Comparison of ENCODE assay signal across 33 cellular contexts in genomic region chr20:607476-607875, GRCh38. TPM values are rescaled to one million over a fixed set of nuclear protein-coding genes. Genes with fewer than 3 reads are reported as not detected.
"Had no signal": no experiment of that assay in that cellular context is flagged by ENCODE, and none has a peak within 500 bp of the region (broad histone marks: within the 10 kb centered on the region; RNA-seq: fewer than 3 reads in every experiment).

No MANE protein-coding gene starts in this region.

- H3K27ac ChIP-seq: brain microvascular endothelial cell, esophagus squamous epithelium, neutrophil, parathyroid adenoma, right lobe of liver, skin epidermis, vagina had no signal

- H3K4me1 Mint-ChIP-seq: activated T-helper 17 cell treated with anti-CD3 and anti-CD28 coated beads, Interleukin-2, amount 50 U/mL, for 72 hours had no signal

- H3K36me3 ChIP-seq: brain microvascular endothelial cell, esophagus squamous epithelium, neutrophil, right lobe of liver, vagina had no signal

- H3K4me3 ChIP-seq: esophagus squamous epithelium, lung, right lobe of liver, skin epidermis, vagina had no signal

- H3K36me3 Mint-ChIP-seq: immature natural killer cell, natural killer cell, type B pancreatic cell had no signal

- H3K4me3 Mint-ChIP-seq: activated CD4-positive, alpha-beta memory T cell treated with anti-CD3 and anti-CD28 coated beads, Interleukin-2, amount 10 ng/mL, durations not matched to agents 7 days and 5 days; activated CD4-positive, alpha-beta T cell treated with anti-CD3 and anti-CD28 coated beads, Interleukin-2, amount 10 ng/mL, durations not matched to agents 7 days and 5 days; activated T-cell treated with anti-CD3 and anti-CD28 coated beads, Interleukin-2, amount 50 U/mL, for 4 hours; activated T-helper 17 cell treated with anti-CD3 and anti-CD28 coated beads, Interleukin-2, amount 50 U/mL, for 72 hours; central memory CD8-positive, alpha-beta T cell; dendritic cell treated with granulocyte-macrophage colony-stimulating factor and Interleukin-4, amounts not matched to agents 40 ng/mL and 50 ng/mL, for 4 days; immature natural killer cell; natural killer cell; stimulated activated naive CD8-positive, alpha-beta T cell treated with anti-CD3 and anti-CD28 coated beads, Interleukin-15, Interleukin-2, amounts not matched to agents 100 ng/mL and 50 ng/mL, for 24 hours; T-helper 1 cell treated with Interleukin-12 subunit alpha and Interleukin-12 subunit beta and Interleukin-4 antibody, amounts not matched to agents 30 μg/mL and 1 μg/mL, for 36 hours; type B pancreatic cell had no signal

- H3K9me3 Mint-ChIP-seq: activated CD4-positive, alpha-beta memory T cell treated with anti-CD3 and anti-CD28 coated beads, Interleukin-2, amount 10 ng/mL, durations not matched to agents 7 days and 5 days; activated CD4-positive, alpha-beta T cell treated with anti-CD3 and anti-CD28 coated beads, Interleukin-2, amount 10 ng/mL, durations not matched to agents 7 days and 5 days; activated T-cell treated with anti-CD3 and anti-CD28 coated beads, Interleukin-2, amount 50 U/mL, for 4 hours; activated T-helper 17 cell treated with anti-CD3 and anti-CD28 coated beads, Interleukin-2, amount 50 U/mL, for 72 hours; central memory CD8-positive, alpha-beta T cell; dendritic cell treated with granulocyte-macrophage colony-stimulating factor and Interleukin-4, amounts not matched to agents 40 ng/mL and 50 ng/mL, for 4 days; natural killer cell; stimulated activated naive CD8-positive, alpha-beta T cell treated with anti-CD3 and anti-CD28 coated beads, Interleukin-15, Interleukin-2, amounts not matched to agents 100 ng/mL and 50 ng/mL, for 24 hours; T-helper 1 cell treated with Interleukin-12 subunit alpha and Interleukin-12 subunit beta and Interleukin-4 antibody, amounts not matched to agents 30 μg/mL and 1 μg/mL, for 36 hours; type B pancreatic cell had no signal

- H3K9me3 ChIP-seq: esophagus squamous epithelium, neutrophil, right lobe of liver, vagina had no signal

- H3K27ac Mint-ChIP-seq: activated CD4-positive, alpha-beta memory T cell treated with anti-CD3 and anti-CD28 coated beads, Interleukin-2, amount 10 ng/mL, durations not matched to agents 7 days and 5 days; activated CD4-positive, alpha-beta T cell treated with anti-CD3 and anti-CD28 coated beads, Interleukin-2, amount 10 ng/mL, durations not matched to agents 7 days and 5 days; activated T-helper 17 cell treated with anti-CD3 and anti-CD28 coated beads, Interleukin-2, amount 50 U/mL, for 72 hours; dendritic cell treated with granulocyte-macrophage colony-stimulating factor and Interleukin-4, amounts not matched to agents 40 ng/mL and 50 ng/mL, for 4 days; immature natural killer cell; natural killer cell; stimulated activated naive CD8-positive, alpha-beta T cell treated with anti-CD3 and anti-CD28 coated beads, Interleukin-15, Interleukin-2, amounts not matched to agents 100 ng/mL and 50 ng/mL, for 24 hours; T-helper 1 cell treated with Interleukin-12 subunit alpha and Interleukin-12 subunit beta and Interleukin-4 antibody, amounts not matched to agents 30 μg/mL and 1 μg/mL, for 36 hours; type B pancreatic cell had no signal

- ATAC-seq: activated T-cell treated with anti-CD3 and anti-CD28 coated beads, Interleukin-2, amount 50 U/mL, for 4 hours; activated T-helper 17 cell treated with anti-CD3 and anti-CD28 coated beads, Interleukin-2, amount 50 U/mL, for 72 hours; natural killer cell; right lobe of liver had no signal

- DNase-seq: activated CD4-positive, alpha-beta memory T cell treated with anti-CD3 and anti-CD28 coated beads, Interleukin-2, amount 10 ng/mL, durations not matched to agents 7 days and 5 days; activated CD4-positive, alpha-beta T cell treated with anti-CD3 and anti-CD28 coated beads for 1 hour; activated CD4-positive, alpha-beta T cell treated with anti-CD3 and anti-CD28 coated beads, Interleukin-2, amount 10 ng/mL, durations not matched to agents 7 days and 5 days; activated gamma-delta T cell treated with Interleukin-2 at 50 U/mL for 16 hours; activated naive CD4-positive, alpha-beta T cell treated with anti-CD3 and anti-CD28 coated beads, Interleukin-2, amount 50 U/mL, for 16 hours; activated T-cell treated with anti-CD3 and anti-CD28 coated beads, Interleukin-2, amount 50 U/mL, for 4 hours; amniotic stem cell; brain microvascular endothelial cell; esophagus squamous epithelium; foreskin melanocyte; hypothalamus; immature natural killer cell; kidney; mesendoderm; natural killer cell; stimulated activated CD4-positive, alpha-beta T cell treated with anti-CD3 and anti-CD28 coated beads, Interleukin-12 subunit alpha, Interleukin-12 subunit beta, amount 100 ng/mL, for 4 hours; stimulated activated CD4-positive, alpha-beta T cell treated with anti-CD3 and anti-CD28 coated beads, Interleukin-4, amount 100 ng/mL, for 1 hour; substantia nigra; SW 1271 had no signal

- H2AFZ ChIP-seq: parathyroid adenoma had no signal

- H3K79me2 ChIP-seq: parathyroid adenoma had no signal

- H3K27me3 ChIP-seq: vagina had no signal

- H3K9ac ChIP-seq: parathyroid adenoma had no signal

- H3K4me1 ChIP-seq: parathyroid adenoma, right lobe of liver had no signal

RNA-seq across cellular contexts. Expression of gene TCF15, which starts 2.6 kb away (rescaled TPM):
- total RNA-seq: activated CD4-positive, alpha-beta memory T cell treated with anti-CD3 and anti-CD28 coated beads, Interleukin-2, amount 10 ng/mL, durations not matched to agents 7 days and 5 days; activated CD4-positive, alpha-beta T cell treated with anti-CD3 and anti-CD28 coated beads, Interleukin-2, amount 10 ng/mL, durations not matched to agents 7 days and 5 days; activated T-helper 17 cell treated with anti-CD3 and anti-CD28 coated beads, Interleukin-2, amount 50 U/mL, for 72 hours; astrocyte; esophagus squamous epithelium; mononuclear cell; vagina had no signal
- polyA plus RNA-seq: immature natural killer cell had no signal
